In genomic region chr5:51201024-51201423, GRCh38 we compare ENCODE assay signal across 14 cellular contexts.
"Had no signal": no experiment of that assay in that cellular context is flagged by ENCODE, and none has a peak within 500 bp of the region (broad histone marks: within the 10 kb centered on the region; RNA-seq: fewer than 3 reads in every experiment).

No MANE protein-coding gene starts in this region.

- H3K36me3 ChIP-seq: pancreas had no signal

- H3K9me3 ChIP-seq: body of pancreas, pancreas, testis had no signal

- H3K27me3 ChIP-seq: body of pancreas, pancreas, testis had no signal

- DNase-seq: activated CD4-positive, alpha-beta T cell treated with anti-CD3 and anti-CD28 coated beads for 1 hour; activated CD4-positive, alpha-beta T cell treated with anti-CD3 and anti-CD28 coated beads, Interleukin-2, amount 50 U/mL, for 48 hours; activated effector memory CD4-positive, alpha-beta T cell treated with anti-CD3 and anti-CD28 coated beads, Interleukin-2, amount 50 U/mL, for 16 hours; activated T-cell treated with anti-CD3 and anti-CD28 coated beads, Interleukin-2, amount 50 U/mL, for 4 hours; amniotic stem cell; body of pancreas; hypothalamus; midbrain; naive B cell; pancreas; stimulated activated CD4-positive, alpha-beta T cell treated with anti-CD3 and anti-CD28 coated beads, Interleukin-4, amount 100 ng/mL, for 1 hour; stimulated activated naive CD8-positive, alpha-beta T cell treated with anti-CD3 and anti-CD28 coated beads, Interleukin-15, amount 100 ng/mL, for 72 hours; testis had no signal

- H3K4me1 ChIP-seq: body of pancreas, pancreas, testis had no signal

- FAIRE-seq: pancreas had no signal

- H3K27ac ChIP-seq: body of pancreas, pancreas, testis had no signal

- H3K4me3 ChIP-seq: body of pancreas, lung, pancreas, testis had no signal
